In the genomic region with DNA sequence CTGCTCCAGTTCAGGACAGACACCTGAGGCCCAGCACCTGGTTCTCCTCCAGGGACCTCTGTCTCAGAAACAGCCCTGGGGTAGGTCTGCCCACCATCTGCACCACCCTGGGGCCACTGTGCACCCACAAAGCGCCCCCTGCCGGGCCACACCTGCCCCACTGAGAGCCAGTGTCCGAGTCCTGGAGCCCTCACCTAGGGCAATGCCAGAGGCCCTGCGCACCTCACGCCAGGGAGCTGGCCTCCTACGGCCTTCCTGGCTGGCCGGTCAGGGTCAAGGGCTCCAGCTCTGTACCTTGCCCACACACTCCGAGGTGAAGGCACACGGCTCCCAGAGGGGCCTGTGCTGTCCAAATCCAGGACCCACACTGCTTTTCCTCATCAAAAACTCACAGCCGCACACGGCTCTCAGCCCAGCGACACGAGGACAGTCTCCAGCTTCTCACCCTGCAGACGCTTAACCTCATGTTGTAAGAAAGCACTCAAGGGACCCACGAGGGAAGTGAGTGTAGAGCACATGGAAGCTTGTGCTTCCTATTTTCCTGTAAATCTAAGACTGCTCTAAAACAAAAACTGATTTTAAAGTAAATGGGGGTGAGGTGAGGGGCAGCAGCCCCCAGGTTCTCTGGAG, we compare ENCODE assay signal across 11 cellular contexts. TPM values are rescaled to one million over a fixed set of nuclear protein-coding genes. Genes with fewer than 3 reads are reported as not detected.
DNase-seq lines count a peak whose midpoint lies in the region; ATAC-seq and TF ChIP-seq lines count a peak whose summit lies in the region.
"Had no signal": no experiment of that assay in that cellular context is flagged by ENCODE, and none has a peak within 500 bp of the region (broad histone marks: within the 10 kb centered on the region; RNA-seq: fewer than 3 reads in every experiment).

No MANE protein-coding gene starts in this region.

- no peaks in the 10 kb centered on the region for H4K20me1 ChIP-seq in OCI-LY1 (ENCODE audit: insufficient read depth, low read length)

- H3K27me3 ChIP-seq in OCI-LY1 (ENCODE audit: insufficient read depth, low read length) (no peaks in the 10 kb centered on the region), spleen (replicated peaks in 1 of 7) (no peaks in the 10 kb centered on the region)
- H3K27me3 ChIP-seq: dorsolateral prefrontal cortex had no signal

- TF ChIP-seq CTCF in OCI-LY1 (IDR thresholded peaks at IDR 0.05; ENCODE audit: low read length) (peak; percentile 39), spleen (IDR thresholded peaks at IDR 0.05 in 8 of 11, conservative IDR thresholded peaks at IDR 0.05 in 3 of 11) (no peak)

- TF ChIP-seq POLR2A in spleen (IDR thresholded peaks at IDR 0.05), result no peak

- H3F3A ChIP-seq in OCI-LY1 (ENCODE audit: insufficient read depth, low read length), result no peaks in the 10 kb centered on the region

- H3K79me2 ChIP-seq in OCI-LY1 (ENCODE audit: insufficient read depth, low read length), result peaks cover 25% of the 10 kb centered on the region; the same call in 1 of the 2 replicates

- H3K27me3 Mint-ChIP-seq in activated T-cell treated with anti-CD3 and anti-CD28 coated beads, Interleukin-2, amount 50 U/mL, for 72 hours (ENCODE audit: low read depth), result no peaks in the 10 kb centered on the region

- H3K9ac ChIP-seq in OCI-LY1 (ENCODE audit: low read length), result no peak overlapping the region

- H3K27ac ChIP-seq in OCI-LY1 (ENCODE audit: low read depth, low read length, poor library complexity, severe bottlenecking) (no peak overlapping the region), spleen (peak overlapping the region in 3 of 8 donors; percentile 22 to 99 (median 96))

- H3K9me3 ChIP-seq in OCI-LY1 (ENCODE audit: low read length) (no peaks in the 10 kb centered on the region), spleen (no peaks in the 10 kb centered on the region)

- H3K4me1 ChIP-seq in OCI-LY1 (ENCODE audit: insufficient read depth, low read length, severe bottlenecking) (peaks cover 15% of the 10 kb centered on the region), spleen (peaks cover 51 to 86% (median 67%) of the 10 kb centered on the region in 6 donors)

- peak overlapping the region; percentile 57 for H3K27ac Mint-ChIP-seq in activated T-cell treated with anti-CD3 and anti-CD28 coated beads, Interleukin-2, amount 50 U/mL, for 72 hours

- WGBS in spleen, 5 donors, result 54 to 71% (median 68%) methylated on average over 10 to 15 of the region's 15 CpGs

- H3K4me3 ChIP-seq in OCI-LY1 (ENCODE audit: low read depth, low read length, poor library complexity, severe bottlenecking), result no peak overlapping the region
- H3K4me3 ChIP-seq in spleen, result peak overlapping the region in 1 of 8 donors; percentile 2
- H3K4me3 ChIP-seq: dorsolateral prefrontal cortex had no signal

- no peak for DNase-seq in activated T-cell treated with anti-CD3 and anti-CD28 coated beads, Interleukin-2, amount 50 U/mL, for 72 hours
- DNase-seq in activated T-cell treated with anti-CD3 and anti-CD28 coated beads, Interleukin-2, amount 50 U/mL, for 48 hours, result no peak
- DNase-seq in globus pallidus (ENCODE audit: low spot score) (peak; percentile 42), spleen (peak; percentile 75), HPDE6-E6E7 (ENCODE audit: extremely low spot score) (no peak), glomerular visceral epithelial cell (ENCODE audit: extremely low spot score) (no peak)
- DNase-seq: NCI-H2107 had no signal

- no peak overlapping the region for H2AFZ ChIP-seq in OCI-LY1 (ENCODE audit: low read length)

- ATAC-seq in activated T-cell treated with anti-CD3 and anti-CD28 coated beads, Interleukin-2, amount 50 U/mL, for 72 hours (replicated peaks in 1 of 2), result no peak
- ATAC-seq in GM21723 (IDR thresholded peaks at IDR 0.05; ENCODE audit: unreplicated experiment), result no peak
- ATAC-seq: HCT116 had no signal

- H3K9me2 ChIP-seq in OCI-LY1 (ENCODE audit: low read depth, low read length), result no peaks in the 10 kb centered on the region

- H3K4me2 ChIP-seq in OCI-LY1 (ENCODE audit: low read length), result no peak overlapping the region

- peaks cover 2 to 6% of the 10 kb centered on the region in 2 donors for H3K36me3 Mint-ChIP-seq in activated T-cell treated with anti-CD3 and anti-CD28 coated beads, Interleukin-2, amount 50 U/mL, for 72 hours (ENCODE audit: insufficient read depth in 2 of 2)

- intact Hi-C loops in spleen (cut with DNase I; ENCODE audit: low total_unique reads), result no loop called here

- H3K9me3 Mint-ChIP-seq in activated T-cell treated with anti-CD3 and anti-CD28 coated beads, Interleukin-2, amount 50 U/mL, for 72 hours, result no peaks in the 10 kb centered on the region

- H3K4me1 Mint-ChIP-seq in activated T-cell treated with anti-CD3 and anti-CD28 coated beads, Interleukin-2, amount 50 U/mL, for 72 hours (ENCODE audit: low read depth), result peaks cover 37% of the 10 kb centered on the region

- no peak overlapping the region for H3K4me3 Mint-ChIP-seq in activated T-cell treated with anti-CD3 and anti-CD28 coated beads, Interleukin-2, amount 50 U/mL, for 72 hours

- H3K36me3 ChIP-seq in OCI-LY1 (ENCODE audit: insufficient read depth, low read length) (0 out of 2 replicates have a peak, but pooled peaks cover 4% of the 10 kb centered on the region), spleen (peaks cover 0 to 47% (median 22%) of the 10 kb centered on the region in 6 donors)

RNA-seq across cellular contexts. Expression of gene CTBP1, which starts 5.4 kb away (rescaled TPM):
- 100 to 1,000 TPM; 182 to 190 TPM for total RNA-seq in activated T-cell treated with anti-CD3 and anti-CD28 coated beads, Interleukin-2, amount 50 U/mL, for 72 hours
- 100 to 1,000 TPM; 162 to 226 (median 196) TPM for total RNA-seq in spleen
- polyA plus RNA-seq in spleen, result 100 to 1,000 TPM; 101 to 176 (median 123) TPM

RNA-seq across cellular contexts. Expression of gene MAEA, which starts 46.1 kb away (rescaled TPM):
- total RNA-seq in activated T-cell treated with anti-CD3 and anti-CD28 coated beads, Interleukin-2, amount 50 U/mL, for 72 hours, result 10 to 100 TPM; 38.4 to 48.4 TPM
- total RNA-seq in spleen, result 100 to 1,000 TPM in 1 of 7 donors, 10 to 100 TPM in 6; 64.3 to 112 (median 85.6) TPM
- polyA plus RNA-seq in spleen, result 10 to 100 TPM; 46.6 to 76.5 (median 58.8) TPM

Comparison
In these comparisons a context has a peak if more than half of its experiments do, and no peak if none do; other contexts are left out.
1. DNase-seq: peak in globus pallidus (single experiment) and spleen (single experiment); none in activated T-cell treated with anti-CD3 and anti-CD28 coated beads, Interleukin-2, amount 50 U/mL, for 72 hours (0 of 2), activated T-cell treated with anti-CD3 and anti-CD28 coated beads, Interleukin-2, amount 50 U/mL, for 48 hours (0 of 2), HPDE6-E6E7 (single experiment) and glomerular visceral epithelial cell (single experiment).